Comparison of ENCODE assay signal across 8 cellular contexts in genomic region chr14:56117765-56118610, GRCh38. TPM values are rescaled to one million over a fixed set of nuclear protein-coding genes. Genes with fewer than 3 reads are reported as not detected.
A peak's percentile ranks its signal among the peaks of the same experiment; 100 is the strongest.
DNase-seq lines count a peak whose midpoint lies in the region; ATAC-seq, FAIRE-seq and TF ChIP-seq lines count a peak whose summit lies in the region.

A gene with protein sequence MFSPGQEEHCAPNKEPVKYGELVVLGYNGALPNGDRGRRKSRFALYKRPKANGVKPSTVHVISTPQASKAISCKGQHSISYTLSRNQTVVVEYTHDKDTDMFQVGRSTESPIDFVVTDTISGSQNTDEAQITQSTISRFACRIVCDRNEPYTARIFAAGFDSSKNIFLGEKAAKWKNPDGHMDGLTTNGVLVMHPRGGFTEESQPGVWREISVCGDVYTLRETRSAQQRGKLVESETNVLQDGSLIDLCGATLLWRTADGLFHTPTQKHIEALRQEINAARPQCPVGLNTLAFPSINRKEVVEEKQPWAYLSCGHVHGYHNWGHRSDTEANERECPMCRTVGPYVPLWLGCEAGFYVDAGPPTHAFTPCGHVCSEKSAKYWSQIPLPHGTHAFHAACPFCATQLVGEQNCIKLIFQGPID (plus strand): TSS chr14:56118411. CDS start chr14:56118661, 250 bp downstream.

- ATAC-seq in GM19395 (IDR thresholded peaks at IDR 0.05; ENCODE audit: unreplicated experiment) = peak; percentile 76
- ATAC-seq in HG03521 (IDR thresholded peaks at IDR 0.05; ENCODE audit: unreplicated experiment) = peak; percentile 79

- no peak for TF ChIP-seq EP300 in H1 (IDR thresholded peaks at IDR 0.05; ENCODE audit: borderline replicate concordance in 1 of 2, low read depth in 2 of 2, low read length in 2 of 2)

- H3K23me2 ChIP-seq in H1 (ENCODE audit: low read depth, low read length) = peaks cover 3% of the 10 kb centered on the region; the same call in 1 of the 2 replicates

- H3K27me3 ChIP-seq in H1 (replicated peaks in 1 of 4; ENCODE audit: control insufficient read depth in 3 of 4, extremely low read depth in 1 of 4, insufficient read depth in 3 of 4, low read length in 3 of 4) = peaks cover 0 to 13% (median 2%) of the 10 kb centered on the region in 4 experiments; a peak in 3 of 7 replicates

- H3K18ac ChIP-seq in H1 (ENCODE audit: extremely low read depth, low read length) = peak within 1 kb of the TSS; percentile 63; the same call in 1 of the 2 replicates

- TF ChIP-seq CTCF in H1 (IDR thresholded peaks at IDR 0.05; ENCODE audit: control extremely low read depth in 1 of 3, insufficient read depth in 1 of 3, low read depth in 1 of 3, low read length in 3 of 3) = peak in 2 of 3 experiments; percentile 4 to 17; a peak in 2 of 4 replicates

- H3K79me2 ChIP-seq in H1 (ENCODE audit: control insufficient read depth in 1 of 2, insufficient read depth in 2 of 2, low read length in 2 of 2) = peaks cover 6 to 37% of the 10 kb centered on the region in 2 experiments; a peak in 3 of 4 replicates

- DNase-seq in Ammon's horn (ENCODE audit: low spot score) = peak; percentile 85
- peak; percentile 86 to 96 for DNase-seq in NOMO-1 (lab: John Stamatoyannopoulos, UW; ENCODE audit: unreplicated experiment in 2 of 2)
- peak; percentile 37 for DNase-seq in activated CD8-positive, alpha-beta memory T cell treated with anti-CD3 and anti-CD28 coated beads, Interleukin-2, amount 50 U/mL, for 1 hour (ENCODE audit: extremely low read depth)
- peak in 1 of 2 experiments; percentile 80 for DNase-seq in H1 (ENCODE audit: low read depth in 1 of 2, low spot score in 2 of 2)
- peak; percentile 95 for DNase-seq in mesenteric fat pad (ENCODE audit: low spot score)
- DNase-seq in stimulated activated CD8-positive, alpha-beta memory T cell treated with anti-CD3 and anti-CD28 coated beads, Interleukin-12 subunit alpha, Interleukin-12 subunit beta, amount 100 ng/mL, for 4 hours (ENCODE audit: low read depth) = peak; percentile 75

- H3K23ac ChIP-seq in H1 (ENCODE audit: insufficient read length) = no peak within 1 kb of the TSS

- H3K4me1 ChIP-seq in H1 (replicated peaks in 1 of 4; ENCODE audit: control insufficient read depth in 3 of 4, insufficient read depth in 4 of 4, low read length in 3 of 4) = peaks cover 5 to 14% (median 9%) of the 10 kb centered on the region in 4 experiments; a peak in 6 of 7 replicates

- no peak within 1 kb of the TSS for H3K4ac ChIP-seq in H1 (replicated peaks; ENCODE audit: insufficient read length, low read depth, low read length)

- peak in 1 of 2 experiments; percentile 43; a peak in 1 of 4 replicates for TF ChIP-seq RAD21 in H1 (IDR thresholded peaks at IDR 0.05 in 1 of 2, conservative IDR thresholded peaks at IDR 0.05 in 1 of 2; ENCODE audit: low read depth in 2 of 2, low read length in 2 of 2)

- no peaks in the 10 kb centered on the region for H3K79me1 ChIP-seq in H1 (ENCODE audit: low read depth, low read length)

- H2AK5ac ChIP-seq in H1 (ENCODE audit: low read depth, low read length) = no peak within 1 kb of the TSS

- H3K4me2 ChIP-seq in H1 (ENCODE audit: insufficient read depth in 1 of 2, low read depth in 2 of 2, low read length in 2 of 2) = peak within 1 kb of the TSS; percentile 84 to 98

- H3K27ac ChIP-seq in H1 (ENCODE audit: low read depth, low read length) = peak within 1 kb of the TSS; percentile 53; the same call in 1 of the 2 replicates

- no peak within 1 kb of the TSS for H2BK20ac ChIP-seq in H1 (ENCODE audit: low read length)

- H4K91ac ChIP-seq in H1 (replicated peaks; ENCODE audit: insufficient read length, low read length) = peak within 1 kb of the TSS; percentile 25

- H3K9me3 ChIP-seq in H1 (ENCODE audit: insufficient read depth in 2 of 2, low read depth in 1 of 2, low read length in 1 of 2) = no peaks in the 10 kb centered on the region

- CTCF ChIA-PET in H1 (lab: Charles Lee; ENCODE audit: partially characterized antibody) = interaction anchor here (0.6 to 1.3 kb wide), 8 partner anchors 12 to 460 kb away, joined by 3 to 5 read pairs (median 3); no protein-coding TSS in a partner anchor

- peak within 1 kb of the TSS; percentile 79 for H4K8ac ChIP-seq in H1 (ENCODE audit: extremely low read depth, insufficient read depth, low read length)

- peaks cover 0 to 9% of the 10 kb centered on the region in 2 experiments for H4K20me1 ChIP-seq in H1 (replicated peaks in 1 of 2; ENCODE audit: control insufficient read depth in 1 of 2, insufficient read depth in 2 of 2, low read length in 2 of 2)

- peak within 1 kb of the TSS; percentile 51; the same call in 1 of the 2 replicates for H2BK15ac ChIP-seq in H1 (ENCODE audit: low read length)

- H2BK12ac ChIP-seq in H1 (ENCODE audit: low read depth, low read length) = no peak within 1 kb of the TSS; the same call in 1 of the 2 replicates

- H2BK5ac ChIP-seq in H1 (ENCODE audit: low read depth, low read length) = peak within 1 kb of the TSS; percentile 32; the same call in 1 of the 2 replicates

- 1% methylated on average over 40 of the region's 96 CpGs; no CpG with 5 or more reads in 1 of the 2 experiments for WGBS in H1 (ENCODE audit: extremely low coverage in 1 of 2, insufficient coverage in 1 of 2, insufficient read length in 1 of 2, insufficient replicate concordance in 2 of 2, low coverage in 1 of 2, low lambda C conversion rate in 2 of 2, missing lambda C conversion rate in 1 of 2), 2 experiments

- H3K14ac ChIP-seq in H1 (ENCODE audit: insufficient read length) = no peak within 1 kb of the TSS

- peak within 1 kb of the TSS; percentile 57 to 92 (median 72) for H3K4me3 ChIP-seq in H1 (ENCODE audit: extremely low read depth in 1 of 4, insufficient read depth in 2 of 4, low read depth in 3 of 4, low read length in 4 of 4)

- POLR2A ChIA-PET in H1 (lab: Charles Lee; ENCODE audit: partially characterized antibody) = interaction anchor here (0.6 to 3.3 kb wide), 10 partner anchors 10 to 943 kb away, joined by 3 to 20 read pairs (median 4); no protein-coding TSS in a partner anchor

- no peak within 1 kb of the TSS for H2BK120ac ChIP-seq in H1 (replicated peaks; ENCODE audit: low read depth, low read length)

- FAIRE-seq in H1 (lab: Jason Lieb, UNC) = no peak

- peak; percentile 26 to 38; a peak in 2 of 3 replicates for TF ChIP-seq POLR2A in H1 (IDR thresholded peaks at IDR 0.05; ENCODE audit: control extremely low read depth in 1 of 2, low read depth in 2 of 2, low read length in 2 of 2)

- H3K36me3 ChIP-seq in H1 (ENCODE audit: control insufficient read depth in 2 of 4, insufficient read depth in 4 of 4, low read length in 3 of 4) = no peaks in the 10 kb centered on the region

- peak within 1 kb of the TSS; percentile 42 to 82 (median 56) for H3K9ac ChIP-seq in H1 (replicated peaks in 1 of 4; ENCODE audit: extremely low read depth in 1 of 4, low read depth in 3 of 4, low read length in 3 of 4)

- H4K5ac ChIP-seq in H1 (ENCODE audit: insufficient read length, low read depth, low read length) = peak within 1 kb of the TSS; percentile 39

- peak within 1 kb of the TSS; percentile 87 for H2AFZ ChIP-seq in H1 (ENCODE audit: low read length)

- peak within 1 kb of the TSS; percentile 28 for H3K56ac ChIP-seq in H1 (replicated peaks; ENCODE audit: insufficient read length, low read depth, low read length)

RNA-seq across cellular contexts. Expression of the gene that starts here (rescaled TPM):
- total RNA-seq in H1 (2021; fragmentation: NEBNext Ultra II Directional; extraction: Animal tissue kit (Norgen Biotek cat#: 25700)) = 25.7 and 28.8 TPM in 2 replicates
- polyA plus RNA-seq in H1 (2011; rRNA removed) = 14.6 and 14.8 TPM in 2 replicates
- 16.9 TPM for polyA plus RNA-seq in H1 (2011; cell fraction: cytosol; rRNA removed)
- polyA plus RNA-seq in H1 (2011; cell fraction: nucleus; rRNA removed) = 19.6 TPM
- 10.5 to 15.1 TPM (median 11.7 TPM) in 4 replicates for polyA plus RNA-seq in H1 (2012, experiment 1 of 2)
- polyA plus RNA-seq in H1 (2012, experiment 2 of 2) = 0.85 TPM
- 7.8 TPM for polyA plus RNA-seq in H1 (2013, experiment 1 of 2)
- polyA plus RNA-seq in H1 (2013, experiment 2 of 2) = 9.4 TPM
- polyA minus RNA-seq in H1 (2011; rRNA and poly(A)+ RNA removed) = 128 and 149 TPM in 2 replicates
- polyA minus RNA-seq in H1 (2011; cell fraction: cytosol; rRNA and poly(A)+ RNA removed) = 33.2 TPM
- 30.1 TPM for polyA minus RNA-seq in H1 (2011; cell fraction: nucleus; rRNA and poly(A)+ RNA removed)
- 7.3 TPM for total RNA-seq in mesenteric fat pad
